ENCODE assay signal across 9 cellular contexts in genomic region chr6:27091661-27092315, GRCh38.
DNase-seq lines count a peak whose midpoint lies in the region; ATAC-seq and TF ChIP-seq lines count a peak whose summit lies in the region.
"Had no signal": no experiment of that assay in that cellular context is flagged by ENCODE, and none has a peak within 500 bp of the region (broad histone marks: within the 10 kb centered on the region; RNA-seq: fewer than 3 reads in every experiment).

No MANE protein-coding gene starts in this region.

- peaks cover 10 to 16% (median 12%) of the 10 kb centered on the region in 3 donors for H3K4me1 Mint-ChIP-seq in T-cell

- POLR2A ChIA-PET in AG04449 (lab: Yijun Ruan, JAX), result interaction anchor here (0.6 kb wide), 1 partner anchor 457 kb away, joined by 3 read pairs; no protein-coding TSS in a partner anchor
- POLR2A ChIA-PET in T-cell (lab: Charles Lee), result no interaction called here

- H3K9me3 Mint-ChIP-seq in T-cell, result no peaks in the 10 kb centered on the region

- no peak for TF ChIP-seq EP300 in Ishikawa (IDR thresholded peaks at IDR 0.05; ENCODE audit: borderline replicate concordance)

- no peaks in the 10 kb centered on the region for H3K36me3 Mint-ChIP-seq in T-cell

- no peak for TF ChIP-seq RAD21 in Ishikawa (IDR thresholded peaks at IDR 0.05; ENCODE audit: low read depth)

- peaks cover 68 to 70% of the 10 kb centered on the region in 2 donors for H3K27me3 Mint-ChIP-seq in T-cell

- ATAC-seq in GM18498 (IDR thresholded peaks at IDR 0.05; ENCODE audit: unreplicated experiment) (peak; percentile 62), T-cell (replicated peaks in 1 of 4) (peak in 3 of 4 experiments; percentile 26 to 33 (median 32)), HG03135 (IDR thresholded peaks at IDR 0.05; ENCODE audit: unreplicated experiment) (no peak)

- TF ChIP-seq CTCF in AG04449 (IDR thresholded peaks at IDR 0.05; ENCODE audit: insufficient read depth, low read length, missing control alignments), result no peak
- TF ChIP-seq CTCF in epithelial cell of esophagus (IDR thresholded peaks at IDR 0.05; ENCODE audit: insufficient read depth, low read depth, low read length, missing control alignments), result no peak

- peak overlapping the region in 2 of 3 donors; percentile 34 to 43 for H3K4me3 Mint-ChIP-seq in T-cell

- H3K27ac Mint-ChIP-seq in T-cell, result no peak overlapping the region

- CTCF ChIA-PET in AG04449 (lab: Yijun Ruan, JAX) (interaction anchor here (1.1 to 2.1 kb wide), 4 partner anchors 12 to 484 kb away, joined by 3 to 6 read pairs (median 4); no protein-coding TSS in a partner anchor), T-cell (lab: Charles Lee) (interaction anchor here in 1 of 2 donors (1.4 kb wide), 1 partner anchor 12 kb away, joined by 3 read pairs; no protein-coding TSS in a partner anchor)

- DNase-seq in AG04449 (ENCODE audit: low read depth, low spot score) (peak; percentile 88), T-cell (peak in 2 of 34 experiments; percentile 3 to 5), epithelial cell of esophagus (ENCODE audit: low read depth) (peak; percentile 84), pons (ENCODE audit: low spot score) (peak; percentile 36), COR-L47 (lab: John Stamatoyannopoulos, UW) (no peak)

- H3K4me3 ChIP-seq in AG04449 (ENCODE audit: low read depth, low read length), result peak overlapping the region; percentile 58
- peak overlapping the region; percentile 48 for H3K4me3 ChIP-seq in epithelial cell of esophagus (ENCODE audit: low read length)
- H3K4me3 ChIP-seq: skin epidermis had no signal

TF ChIP-seq in Ishikawa, 13 proteins besides CTCF, POLR2A, EP300 and RAD21:
- TF ChIP-seq MAX (IDR thresholded peaks at IDR 0.05), result peak; percentile 45; the same call in 1 of the 2 replicates
- TF ChIP-seq TAF1 (IDR thresholded peaks at IDR 0.05; ENCODE audit: low read depth), result no peak
- peak; percentile 72 for TF ChIP-seq TEAD4 (IDR thresholded peaks at IDR 0.05)
- TF ChIP-seq TCF12 (IDR thresholded peaks at IDR 0.05; ENCODE audit: low read depth), result 0 out of 2 replicates have a peak, but pooled peaks have one; percentile 25
- no peak for TF ChIP-seq CEBPB (IDR thresholded peaks at IDR 0.05)
TF ChIP-seq in Ishikawa: peak in this region for 3.
